Comparison of ENCODE assay signal across 8 cellular contexts in the genomic region with DNA sequence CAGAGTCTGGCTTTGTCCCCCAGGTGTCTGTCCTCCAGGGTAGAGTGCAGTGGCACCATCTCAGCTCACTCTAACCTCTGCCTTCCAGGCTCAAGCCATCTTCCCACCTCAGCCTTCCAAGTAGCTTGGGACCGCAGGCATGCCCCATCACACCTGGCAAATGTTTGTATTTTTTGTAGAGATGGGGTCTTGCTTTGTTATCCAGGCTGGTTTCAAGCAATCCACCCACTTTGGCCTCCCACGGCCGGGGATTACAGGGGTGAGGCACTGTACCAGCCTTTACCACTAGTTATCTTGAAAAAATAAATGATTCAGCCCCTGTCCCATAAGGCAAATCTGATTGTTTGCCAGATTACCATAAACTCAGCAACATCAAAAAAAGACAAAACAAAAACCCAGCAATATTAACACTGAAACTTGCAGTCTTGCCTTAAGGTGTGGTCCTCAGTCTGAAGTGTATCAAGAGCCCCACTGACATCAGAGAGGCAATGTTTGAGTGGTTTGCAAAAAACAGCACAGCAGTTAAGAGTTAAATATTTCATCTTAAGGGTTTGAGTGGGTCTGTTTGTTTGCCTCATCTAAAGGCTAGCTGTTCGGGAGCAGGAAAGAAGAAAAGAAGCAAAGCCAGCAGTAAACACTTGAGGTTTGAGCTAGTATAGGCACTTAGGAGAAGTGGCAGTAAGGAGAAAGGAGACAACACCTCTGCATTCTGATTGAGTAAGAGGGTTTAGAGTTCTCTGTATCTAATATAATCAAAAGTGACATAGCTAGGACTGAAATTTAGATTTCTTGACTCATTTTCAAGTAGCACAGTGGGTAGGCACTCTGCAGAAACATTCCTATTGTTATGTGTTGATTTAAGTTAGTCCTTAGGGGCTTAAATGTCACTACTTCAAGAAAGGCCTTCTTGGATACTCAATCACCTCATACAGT. TPM values are rescaled to one million over a fixed set of nuclear protein-coding genes. Genes with fewer than 3 reads are reported as not detected.
DNase-seq lines count a peak whose midpoint lies in the region; TF ChIP-seq lines count a peak whose summit lies in the region.

No MANE protein-coding gene starts in this region.

- intact Hi-C loops in spleen (cut with DNase I; ENCODE audit: low total_unique reads): no loop called here

- H3K4me3 ChIP-seq in HUES48 (ENCODE audit: low read depth, low read length): no peak overlapping the region
- H3K4me3 ChIP-seq in astrocyte of the spinal cord (ENCODE audit: low read depth, low read length): no peak overlapping the region
- no peak overlapping the region for H3K4me3 ChIP-seq in osteoblast (ENCODE audit: insufficient read depth, low read length)
- no peak overlapping the region for H3K4me3 ChIP-seq in spleen

- H3K36me3 ChIP-seq in HUES48 (ENCODE audit: control insufficient read depth, insufficient read depth, low read length) (no peaks in the 10 kb centered on the region), osteoblast (ENCODE audit: insufficient read depth, low read length) (no peaks in the 10 kb centered on the region), spleen (no peaks in the 10 kb centered on the region)

- in situ Hi-C loops in astrocyte of the spinal cord (cut with HindIII; ENCODE audit: low sequenced_read_pairs): no loop called here

- TF ChIP-seq CTCF in astrocyte of the spinal cord (IDR thresholded peaks at IDR 0.05; ENCODE audit: low read depth, low read length): no peak
- no peak for TF ChIP-seq CTCF in osteoblast (IDR thresholded peaks at IDR 0.05; ENCODE audit: extremely low read depth, low read depth, low read length)
- TF ChIP-seq CTCF in spleen (IDR thresholded peaks at IDR 0.05 in 8 of 11, conservative IDR thresholded peaks at IDR 0.05 in 3 of 11): no peak

- H3K9ac ChIP-seq in HUES48 (ENCODE audit: low read depth, low read length): no peak overlapping the region

- no peaks in the 10 kb centered on the region for H3K9me3 ChIP-seq in HUES48 (ENCODE audit: control insufficient read depth, insufficient read depth, low read length)
- H3K9me3 ChIP-seq in osteoblast (ENCODE audit: low read depth, low read length): no peaks in the 10 kb centered on the region
- H3K9me3 ChIP-seq in spleen: no peaks in the 10 kb centered on the region

- TF ChIP-seq POLR2A in spleen (IDR thresholded peaks at IDR 0.05): no peak

- H4K20me1 ChIP-seq in osteoblast (ENCODE audit: insufficient read depth, low read length): peaks cover 67% of the 10 kb centered on the region

- H3K4me2 ChIP-seq in osteoblast (ENCODE audit: insufficient read depth, low read length): peak overlapping the region; percentile 42

- WGBS in spleen, 5 donors: 71 to 81% (median 74%) methylated on average over 4 of the region's 4 CpGs

- H3K79me2 ChIP-seq in osteoblast (ENCODE audit: insufficient read depth, low read length): peaks cover 93% of the 10 kb centered on the region

- no peak overlapping the region for H2AFZ ChIP-seq in osteoblast (ENCODE audit: low read length)

- no peaks in the 10 kb centered on the region for H3K27me3 ChIP-seq in HUES48 (ENCODE audit: control insufficient read depth, insufficient read depth, low read length)
- no peaks in the 10 kb centered on the region for H3K27me3 ChIP-seq in osteoblast (ENCODE audit: insufficient read depth, low read length)
- H3K27me3 ChIP-seq in spleen (replicated peaks in 1 of 7): no peaks in the 10 kb centered on the region

- peak; percentile 22 for DNase-seq in NCI-H345 (lab: John Stamatoyannopoulos, UW)
- no peak for DNase-seq in NCI-H345 treated with DMSO at 0.1 percent for 48 hours (lab: John Stamatoyannopoulos, UW; ENCODE audit: unreplicated experiment)
- DNase-seq in astrocyte of the spinal cord (ENCODE audit: low read depth, low spot score): peak; percentile 37
- no peak for DNase-seq in osteoblast (ENCODE audit: insufficient read length, low spot score, missing footprints)
- no peak for DNase-seq in spleen
- DNase-seq in RPMI8226: no peak
- DNase-seq in hypothalamus (lab: John Stamatoyannopoulos, UW): no peak

- H3K4me1 ChIP-seq in HUES48 (ENCODE audit: control insufficient read depth, insufficient read depth, low read length) (peaks cover 44% of the 10 kb centered on the region), osteoblast (ENCODE audit: insufficient read depth, low read length) (peaks cover 32% of the 10 kb centered on the region), spleen (peaks cover 10 to 96% (median 52%) of the 10 kb centered on the region in 6 donors)

- H3K27ac ChIP-seq in HUES48 (ENCODE audit: low read depth, low read length) (peak overlapping the region; percentile 81), osteoblast (ENCODE audit: low read depth, low read length) (peak overlapping the region; percentile 58), spleen (peak overlapping the region in 2 of 8 donors; percentile 3 to 31)

RNA-seq across cellular contexts. Expression of gene EDEM1, which starts 26.3 kb away (rescaled TPM):
- total RNA-seq in osteoblast (38.7 and 46.3 TPM in 2 replicates), spleen (100 to 1,000 TPM in 1 of 7 donors, 10 to 100 TPM in 6; 69.0 to 174 (median 76.4) TPM)
- polyA plus RNA-seq in spleen: 10 to 100 TPM in 2 of 3 donors, 1 to 10 TPM in 1; 8.4 to 12.2 (median 11.7) TPM

RNA-seq across cellular contexts. Expression of gene ARL8B, which starts 39.1 kb away (rescaled TPM):
- total RNA-seq in osteoblast (90.8 and 96.9 TPM in 2 replicates), spleen (100 to 1,000 TPM in 1 of 7 donors, 10 to 100 TPM in 6; 55.6 to 120 (median 62.0) TPM)
- polyA plus RNA-seq in spleen: 10 to 100 TPM; 23.0 to 36.8 (median 28.0) TPM

Comparison
In these comparisons a context has a peak if more than half of its experiments do, and no peak if none do; other contexts are left out.
1. DNase-seq: peak in NCI-H345 (single experiment) and astrocyte of the spinal cord (single experiment); none in NCI-H345 treated with DMSO at 0.1 percent for 48 hours (single experiment), osteoblast (single experiment), spleen (single experiment), RPMI8226 (single experiment) and hypothalamus (0 of 51).